7 cellular contexts compared by ENCODE assay signal in genomic region chr16:56610017-56610608, GRCh38. TPM values are rescaled to one million over a fixed set of nuclear protein-coding genes. Genes with fewer than 3 reads are reported as not detected.
DNase-seq lines count a peak whose midpoint lies in the region; ATAC-seq and TF ChIP-seq lines count a peak whose summit lies in the region.

No MANE protein-coding gene starts in this region.

- H3K4me3 ChIP-seq in HEK293 (ENCODE audit: low read depth, low read length) = no peak overlapping the region; the same call in 1 of the 2 replicates
- H3K4me3 ChIP-seq in SJCRH30 = peak overlapping the region; percentile 67
- no peak overlapping the region for H3K4me3 ChIP-seq in hepatocyte

- H3K36me3 ChIP-seq in HEK293 (ENCODE audit: control insufficient read depth in 2 of 2, insufficient read depth in 1 of 2, low read length in 2 of 2) (no peaks in the 10 kb centered on the region), SJCRH30 (no peaks in the 10 kb centered on the region), hepatocyte (replicated peaks; ENCODE audit: insufficient read depth, low read depth) (no peaks in the 10 kb centered on the region)

- no peaks in the 10 kb centered on the region for H3K79me2 ChIP-seq in hepatocyte

- peaks cover 3% of the 10 kb centered on the region; the same call in 1 of the 2 replicates for H3K4me1 ChIP-seq in HEK293 (ENCODE audit: control insufficient read depth, insufficient read depth, low read length)
- peaks cover 34% of the 10 kb centered on the region for H3K4me1 ChIP-seq in SJCRH30
- peaks cover 26% of the 10 kb centered on the region for H3K4me1 ChIP-seq in hepatocyte (ENCODE audit: insufficient read depth)

- no peaks in the 10 kb centered on the region for H4K20me1 ChIP-seq in hepatocyte (ENCODE audit: insufficient read depth, poor library complexity, severe bottlenecking)

- H2AFZ ChIP-seq in hepatocyte = no peak overlapping the region

- peak overlapping the region; percentile 47 to 94 for H3K27ac Mint-ChIP-seq in activated naive CD4-positive, alpha-beta T cell treated with anti-CD3 and anti-CD28 coated beads, Interleukin-2, amount 50 U/mL, for 72 hours

- H3K36me3 Mint-ChIP-seq in activated naive CD4-positive, alpha-beta T cell treated with anti-CD3 and anti-CD28 coated beads, Interleukin-2, amount 50 U/mL, for 72 hours = peaks cover 6 to 15% of the 10 kb centered on the region in 2 donors

- peak; percentile 34 to 58 for ATAC-seq in activated naive CD4-positive, alpha-beta T cell treated with anti-CD3 and anti-CD28 coated beads, Interleukin-2, amount 50 U/mL, for 72 hours
- ATAC-seq in HG02885 (IDR thresholded peaks at IDR 0.05; ENCODE audit: poor library complexity, unreplicated experiment) (no peak), GM18867 (IDR thresholded peaks at IDR 0.05; ENCODE audit: unreplicated experiment) (no peak)

- TF ChIP-seq CTCF in HEK293 (tag by site-specific recombination; IDR thresholded peaks at IDR 0.05) (peak; percentile 59), hepatocyte (IDR thresholded peaks at IDR 0.05; ENCODE audit: poor library complexity) (no peak)

- no peak overlapping the region for H3K27ac ChIP-seq in HEK293 (ENCODE audit: extremely low read depth, low read depth, low read length)
- peak overlapping the region; percentile 89 for H3K27ac ChIP-seq in SJCRH30
- peak overlapping the region; percentile 12 for H3K27ac ChIP-seq in hepatocyte

- no peaks in the 10 kb centered on the region for H3K9me2 ChIP-seq in hepatocyte (replicated peaks; ENCODE audit: insufficient read depth)

- peak overlapping the region; percentile 82 for H3K4me2 ChIP-seq in hepatocyte

- H3K9me3 ChIP-seq in HEK293 (ENCODE audit: control insufficient read depth, insufficient read depth, low read depth, low read length) (no peaks in the 10 kb centered on the region), SJCRH30 (replicated peaks) (no peaks in the 10 kb centered on the region), hepatocyte (ENCODE audit: low read depth) (no peaks in the 10 kb centered on the region)

- peak; percentile 51 to 69 for DNase-seq in SJCRH30
- DNase-seq in activated naive CD4-positive, alpha-beta T cell treated with anti-CD3 and anti-CD28 coated beads, Interleukin-2, amount 50 U/mL, for 72 hours (ENCODE audit: low spot score in 2 of 2) = peak; percentile 61 to 86
- peak; percentile 49 for DNase-seq in hepatocyte (ENCODE audit: low spot score)
- peak; percentile 17 to 52 for DNase-seq in stimulated activated CD4-positive, alpha-beta T cell treated with anti-CD3 and anti-CD28 coated beads, Interleukin-15, amount 100 ng/mL, for 1 hour (ENCODE audit: low read depth in 1 of 2, low spot score in 1 of 2)

- 17% methylated on average over 10 of the region's 10 CpGs for WGBS in hepatocyte (ENCODE audit: low lambda C conversion rate, missing lambda C conversion rate)

- POLR2A ChIA-PET in HEK293 (lab: Yijun Ruan, JAX) = interaction anchor here (0.7 to 1.6 kb wide), 3 partner anchors 8 to 51 kb away, joined by 3 to 5 read pairs (median 5); partner anchors contain the start of gene MT1E

- CTCF ChIA-PET in HEK293 (lab: Yijun Ruan, JAX) = interaction anchor here (0.6 to 1.0 kb wide), 2 partner anchors 18 to 24 kb away, joined by 3 read pairs; no protein-coding TSS in a partner anchor

- H3K9me3 Mint-ChIP-seq in activated naive CD4-positive, alpha-beta T cell treated with anti-CD3 and anti-CD28 coated beads, Interleukin-2, amount 50 U/mL, for 72 hours = peaks cover 0 to 7% of the 10 kb centered on the region in 2 donors

- H3K27me3 ChIP-seq in SJCRH30 (no peaks in the 10 kb centered on the region), hepatocyte (peaks cover 4% of the 10 kb centered on the region)

TF ChIP-seq in HEK293, 187 proteins besides CTCF, POLR2A, EP300 and RAD21 (continues in another document):
- TF ChIP-seq SCRT1 (tag by site-specific recombination; IDR thresholded peaks at IDR 0.05; ENCODE audit: borderline replicate concordance) = no peak
- peak; percentile 38; the same call in 1 of the 2 replicates for TF ChIP-seq MZF1 (tag by site-specific recombination; IDR thresholded peaks at IDR 0.05; ENCODE audit: borderline replicate concordance)
- TF ChIP-seq REST (tag by site-specific recombination; IDR thresholded peaks at IDR 0.05) = no peak
- TF ChIP-seq ZNF785 (tag by site-specific recombination; IDR thresholded peaks at IDR 0.05) = no peak
- TF ChIP-seq, protein P1, sequence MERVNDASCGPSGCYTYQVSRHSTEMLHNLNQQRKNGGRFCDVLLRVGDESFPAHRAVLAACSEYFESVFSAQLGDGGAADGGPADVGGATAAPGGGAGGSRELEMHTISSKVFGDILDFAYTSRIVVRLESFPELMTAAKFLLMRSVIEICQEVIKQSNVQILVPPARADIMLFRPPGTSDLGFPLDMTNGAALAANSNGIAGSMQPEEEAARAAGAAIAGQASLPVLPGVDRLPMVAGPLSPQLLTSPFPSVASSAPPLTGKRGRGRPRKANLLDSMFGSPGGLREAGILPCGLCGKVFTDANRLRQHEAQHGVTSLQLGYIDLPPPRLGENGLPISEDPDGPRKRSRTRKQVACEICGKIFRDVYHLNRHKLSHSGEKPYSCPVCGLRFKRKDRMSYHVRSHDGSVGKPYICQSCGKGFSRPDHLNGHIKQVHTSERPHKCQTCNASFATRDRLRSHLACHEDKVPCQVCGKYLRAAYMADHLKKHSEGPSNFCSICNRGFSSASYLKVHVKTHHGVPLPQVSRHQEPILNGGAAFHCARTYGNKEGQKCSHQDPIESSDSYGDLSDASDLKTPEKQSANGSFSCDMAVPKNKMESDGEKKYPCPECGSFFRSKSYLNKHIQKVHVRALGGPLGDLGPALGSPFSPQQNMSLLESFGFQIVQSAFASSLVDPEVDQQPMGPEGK (tag by site-specific recombination; IDR thresholded peaks at IDR 0.05) = peak; percentile 21; the same call in 1 of the 2 replicates
- TF ChIP-seq ZNF596 (tag by site-specific recombination; IDR thresholded peaks at IDR 0.05) = no peak
- no peak for TF ChIP-seq ZNF521 (tag by site-specific recombination; IDR thresholded peaks at IDR 0.05)
- peak; percentile 48; the same call in 1 of the 2 replicates for TF ChIP-seq ZNF692 (tag by site-specific recombination; IDR thresholded peaks at IDR 0.05)

RNA-seq across cellular contexts. Expression of gene MT2A, which starts 1.7 kb away (rescaled TPM):
- total RNA-seq in SJCRH30 (2014; rRNA removed; shearing (Covaris generic)) = 144 and 163 TPM in 2 replicates
- 100 to 1,000 TPM; 165 to 200 TPM for total RNA-seq in activated naive CD4-positive, alpha-beta T cell treated with anti-CD3 and anti-CD28 coated beads, Interleukin-2, amount 50 U/mL, for 72 hours
- 64.9 and 70.3 TPM in 2 replicates for total RNA-seq in hepatocyte
- 914 and 1,143 TPM in 2 replicates for polyA plus RNA-seq in hepatocyte

RNA-seq across cellular contexts. Expression of gene MT1E, which starts 15.5 kb away (rescaled TPM):
- not detected in 2 replicates for total RNA-seq in SJCRH30 (2014; rRNA removed; shearing (Covaris generic))
- 1 to 10 TPM; 1.6 to 8.7 TPM for total RNA-seq in activated naive CD4-positive, alpha-beta T cell treated with anti-CD3 and anti-CD28 coated beads, Interleukin-2, amount 50 U/mL, for 72 hours
- total RNA-seq in hepatocyte = 42.3 and 65.5 TPM in 2 replicates
- polyA plus RNA-seq in hepatocyte = 105 and 121 TPM in 2 replicates

RNA-seq across cellular contexts. Expression of gene MT3, which starts 20.8 kb away (rescaled TPM):
- total RNA-seq in SJCRH30 (2014; rRNA removed; shearing (Covaris generic)) = not detected in 2 replicates
- total RNA-seq in activated naive CD4-positive, alpha-beta T cell treated with anti-CD3 and anti-CD28 coated beads, Interleukin-2, amount 50 U/mL, for 72 hours = 10 to 100 TPM in 1 of 2 donors, 1 to 10 TPM in 1; 1.6 to 50.8 TPM
- total RNA-seq in hepatocyte = not detected in 2 replicates
- polyA plus RNA-seq in hepatocyte = not detected in 2 replicates

RNA-seq across cellular contexts. Expression of gene MT1M, which starts 22.3 kb away (rescaled TPM):
- not detected in 2 replicates for total RNA-seq in SJCRH30 (2014; rRNA removed; shearing (Covaris generic))
- not detected for total RNA-seq in activated naive CD4-positive, alpha-beta T cell treated with anti-CD3 and anti-CD28 coated beads, Interleukin-2, amount 50 U/mL, for 72 hours
- total RNA-seq in hepatocyte = 0.60 TPM in 1 of 2 replicates, not detected in the other
- 0.26 TPM in 1 of 2 replicates, not detected in the other for polyA plus RNA-seq in hepatocyte

RNA-seq across cellular contexts. Expression of gene MT1A, which starts 28.4 kb away (rescaled TPM):
- total RNA-seq in SJCRH30 (2014; rRNA removed; shearing (Covaris generic)) = not detected in 2 replicates
- total RNA-seq in activated naive CD4-positive, alpha-beta T cell treated with anti-CD3 and anti-CD28 coated beads, Interleukin-2, amount 50 U/mL, for 72 hours = 1 to 10 TPM; 1.0 to 4.9 TPM
- not detected in 2 replicates for total RNA-seq in hepatocyte
- polyA plus RNA-seq in hepatocyte = 1.9 and 2.7 TPM in 2 replicates

Comparison
In these comparisons a context has a peak if more than half of its experiments do, and no peak if none do; other contexts are left out.
1. ATAC-seq: peak in activated naive CD4-positive, alpha-beta T cell treated with anti-CD3 and anti-CD28 coated beads, Interleukin-2, amount 50 U/mL, for 72 hours (2 of 2); none in HG02885 (single experiment) and GM18867 (single experiment).
2. Peak in every context shown above with its lines, with median percentiles within 50 percentile points of each other: DNase-seq.